ENCODE assay signal across 1 cellular context in the genomic region with DNA sequence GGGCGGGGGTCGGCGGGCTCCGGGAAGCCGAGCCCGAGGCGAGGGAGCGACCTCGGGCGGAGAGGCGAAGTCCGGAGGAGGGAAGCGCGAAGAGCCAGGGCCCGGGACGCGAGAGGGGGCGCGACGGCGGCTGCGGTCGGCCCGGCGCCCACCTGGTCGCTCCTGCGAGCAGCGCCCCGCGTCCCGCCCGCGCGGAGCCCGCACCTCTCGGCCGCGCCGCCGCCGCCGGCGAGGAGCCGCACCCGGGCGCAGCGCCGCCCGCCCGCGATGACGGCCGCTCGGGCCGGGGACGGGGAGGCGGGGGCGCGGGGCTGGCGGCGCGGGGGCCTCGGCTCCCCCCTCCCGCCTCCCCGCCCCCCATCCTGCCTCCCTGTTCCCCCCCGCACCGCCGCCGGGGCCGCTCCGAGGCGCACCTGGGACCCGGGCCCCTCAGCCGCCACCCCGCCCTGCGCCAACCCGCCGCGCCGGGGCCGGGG.
TF ChIP-seq lines count a peak whose summit lies in the region.

No MANE protein-coding gene starts in this region.

TF ChIP-seq in IMR-90, 13 proteins besides CTCF, POLR2A, EP300 and RAD21 (continued from another document):
- TF ChIP-seq MAZ (IDR thresholded peaks at IDR 0.05; ENCODE audit: borderline replicate concordance, low read depth, low read length) (no peak), CEBPB (IDR thresholded peaks at IDR 0.05; ENCODE audit: low read depth, low read length) (no peak)
